Comparison of ENCODE assay signal across 10 cellular contexts in genomic region chr12:47825239-47825639, GRCh38. TPM values are rescaled to one million over a fixed set of nuclear protein-coding genes. Genes with fewer than 3 reads are reported as not detected.
A peak's percentile ranks its signal among the peaks of the same experiment; 100 is the strongest.
DNase-seq lines count a peak whose midpoint lies in the region; ATAC-seq, FAIRE-seq and TF ChIP-seq lines count a peak whose summit lies in the region.
"Had no signal": no experiment of that assay in that cellular context is flagged by ENCODE, and none has a peak within 500 bp of the region (broad histone marks: within the 10 kb centered on the region; RNA-seq: fewer than 3 reads in every experiment).

No MANE protein-coding gene starts in this region.

- peak overlapping the region; percentile 42 for H2AFZ ChIP-seq in keratinocyte (ENCODE audit: control insufficient read depth, low read length)

- H3K27ac Mint-ChIP-seq in activated naive CD4-positive, alpha-beta T cell treated with anti-CD3 and anti-CD28 coated beads, Interleukin-2, amount 50 U/mL, for 72 hours = peak overlapping the region; percentile 87 to 91

- H3K36me3 ChIP-seq in keratinocyte (ENCODE audit: control insufficient read depth in 2 of 2, extremely low read depth in 1 of 2, insufficient read depth in 2 of 2, low read length in 2 of 2) (no peaks in the 10 kb centered on the region), stomach smooth muscle (ENCODE audit: control insufficient read depth in 2 of 2, insufficient read depth in 2 of 2, low read length in 2 of 2) (no peaks in the 10 kb centered on the region)

- H3K9ac ChIP-seq in keratinocyte (ENCODE audit: control insufficient read depth, extremely low read depth, insufficient read depth, low read length) (no peak overlapping the region), stomach smooth muscle (ENCODE audit: low read length in 2 of 2) (peak overlapping the region; percentile 30 to 47)

- ATAC-seq in activated naive CD4-positive, alpha-beta T cell treated with anti-CD3 and anti-CD28 coated beads, Interleukin-2, amount 50 U/mL, for 72 hours = no peak
- no peak for ATAC-seq in HG02840 (IDR thresholded peaks at IDR 0.05; ENCODE audit: low FRiP score, unreplicated experiment)
- ATAC-seq in GM21367 (IDR thresholded peaks at IDR 0.05; ENCODE audit: unreplicated experiment) = no peak
- ATAC-seq in HG03457 (IDR thresholded peaks at IDR 0.05; ENCODE audit: unreplicated experiment) = no peak

- FAIRE-seq in keratinocyte (lab: Jason Lieb, UNC) = no peak
- FAIRE-seq: G401.6 had no signal

- no peak for TF ChIP-seq CTCF in keratinocyte (optimal IDR thresholded peaks at IDR 0.05 in 1 of 3, IDR thresholded peaks at IDR 0.05 in 1 of 3, conservative IDR thresholded peaks at IDR 0.05 in 1 of 3; ENCODE audit: extremely low read depth in 1 of 3, insufficient read depth in 2 of 3, low read length in 3 of 3)

- peak overlapping the region; percentile 50 for H3K4me2 ChIP-seq in keratinocyte (ENCODE audit: control insufficient read depth, extremely low read depth, insufficient read depth, low read depth, low read length)

- H3K27me3 ChIP-seq in keratinocyte (ENCODE audit: control insufficient read depth, extremely low read depth, insufficient read depth, low read length) (no peaks in the 10 kb centered on the region), stomach smooth muscle (ENCODE audit: control insufficient read depth in 1 of 2, insufficient read depth in 2 of 2, low read length in 2 of 2) (no peaks in the 10 kb centered on the region)

- H4K20me1 ChIP-seq in keratinocyte (ENCODE audit: control insufficient read depth, extremely low read depth, insufficient read depth, low read length) = no peaks in the 10 kb centered on the region

- H3K9me3 Mint-ChIP-seq in activated naive CD4-positive, alpha-beta T cell treated with anti-CD3 and anti-CD28 coated beads, Interleukin-2, amount 50 U/mL, for 72 hours = no peaks in the 10 kb centered on the region

- peaks cover 2 to 14% of the 10 kb centered on the region in 2 donors for H3K36me3 Mint-ChIP-seq in activated naive CD4-positive, alpha-beta T cell treated with anti-CD3 and anti-CD28 coated beads, Interleukin-2, amount 50 U/mL, for 72 hours

- H3K27ac ChIP-seq in keratinocyte (ENCODE audit: control insufficient read depth, insufficient read depth, low read length) (peak overlapping the region; percentile 44), stomach smooth muscle (ENCODE audit: low read length) (peak overlapping the region; percentile 98)

- peak; percentile 92 for TF ChIP-seq EP300 in Ishikawa (IDR thresholded peaks at IDR 0.05; ENCODE audit: borderline replicate concordance)

- dilution Hi-C loops in keratinocyte (cut with MboI; ENCODE audit: extremely low pct_ligation_motif_present, low sequenced_read_pairs) = no loop called here

- 0 out of 2 replicates have a peak, but pooled peaks have one; percentile 15 for TF ChIP-seq RAD21 in Ishikawa (IDR thresholded peaks at IDR 0.05; ENCODE audit: low read depth)

- H3K4me1 ChIP-seq in keratinocyte (ENCODE audit: control insufficient read depth, extremely low read depth, insufficient read depth, low read length) = peaks cover 61% of the 10 kb centered on the region
- H3K4me1 ChIP-seq in stomach smooth muscle (ENCODE audit: control insufficient read depth, insufficient read depth, low read length) = peaks cover 73% of the 10 kb centered on the region

- no peaks in the 10 kb centered on the region for H3K9me3 ChIP-seq in keratinocyte (ENCODE audit: control insufficient read depth, low read depth, low read length)
- no peaks in the 10 kb centered on the region for H3K9me3 ChIP-seq in stomach smooth muscle (ENCODE audit: control insufficient read depth in 2 of 2, low read length in 2 of 2)

- H3K79me2 ChIP-seq in keratinocyte (ENCODE audit: control insufficient read depth, insufficient read depth, low read length) = peaks cover 7% of the 10 kb centered on the region

- no peak for DNase-seq in activated naive CD4-positive, alpha-beta T cell treated with anti-CD3 and anti-CD28 coated beads, Interleukin-2, amount 50 U/mL, for 72 hours (ENCODE audit: low spot score in 2 of 2)
- DNase-seq in keratinocyte (ENCODE audit: low read depth, low spot score) = no peak
- DNase-seq: activated T-cell treated with anti-CD3 and anti-CD28 coated beads, Interleukin-2, amount 50 U/mL, for 1 hour; NCI-H146 had no signal

- H3K4me3 ChIP-seq in keratinocyte (ENCODE audit: control insufficient read depth in 2 of 3, extremely low read depth in 1 of 3, insufficient read depth in 2 of 3, low read depth in 1 of 3, low read length in 3 of 3) (no peak overlapping the region), stomach smooth muscle (ENCODE audit: low read length in 2 of 2) (peak overlapping the region in 1 of 2 donors; percentile 52)

- H3K9me1 ChIP-seq in keratinocyte (ENCODE audit: control insufficient read depth, extremely low read depth, insufficient read depth, low read length) = peaks cover 3% of the 10 kb centered on the region

TF ChIP-seq in Ishikawa, 13 proteins besides CTCF, POLR2A, EP300 and RAD21:
- no peak for TF ChIP-seq USF1 (IDR thresholded peaks at IDR 0.05)
- TF ChIP-seq CREB1 (IDR thresholded peaks at IDR 0.05; ENCODE audit: low read depth) = no peak
- no peak; the same call in 1 of the 2 replicates for TF ChIP-seq YY1 (IDR thresholded peaks at IDR 0.05; ENCODE audit: low read depth)
- TF ChIP-seq TEAD4 (IDR thresholded peaks at IDR 0.05) = peak; percentile 97
- 0 out of 2 replicates have a peak, but pooled peaks have one; percentile 28 for TF ChIP-seq TAF1 (IDR thresholded peaks at IDR 0.05; ENCODE audit: low read depth)
- peak; percentile 74 for TF ChIP-seq MAX (IDR thresholded peaks at IDR 0.05)
- TF ChIP-seq ZBTB7A (IDR thresholded peaks at IDR 0.05; ENCODE audit: low read depth) = peak; percentile 53; the same call in 1 of the 2 replicates
- TF ChIP-seq FOXM1 (IDR thresholded peaks at IDR 0.05; ENCODE audit: borderline replicate concordance, low read depth) = peak; percentile 59
- TF ChIP-seq NFIC (IDR thresholded peaks at IDR 0.05) = peak; percentile 91
- TF ChIP-seq REST (IDR thresholded peaks at IDR 0.05; ENCODE audit: low read depth) = no peak
- TF ChIP-seq EGR1 (IDR thresholded peaks at IDR 0.05) = no peak
- peak; percentile 87 for TF ChIP-seq TCF12 (IDR thresholded peaks at IDR 0.05; ENCODE audit: low read depth)

RNA-seq across cellular contexts. Expression of gene HDAC7, which starts 5.5 kb away (rescaled TPM):
- 100 to 1,000 TPM; 285 to 334 TPM for total RNA-seq in activated naive CD4-positive, alpha-beta T cell treated with anti-CD3 and anti-CD28 coated beads, Interleukin-2, amount 50 U/mL, for 72 hours
- 15.8 to 32.4 TPM (median 17.0 TPM) in 3 replicates for polyA plus RNA-seq in keratinocyte
- 27.9 TPM for polyA plus RNA-seq in keratinocyte (2011; ENCODE audit: low read depth)
- 13.0 and 21.8 TPM in 2 replicates for polyA plus RNA-seq in keratinocyte (2011; cell fraction: cytosol; rRNA removed)
- polyA plus RNA-seq in keratinocyte (2011; cell fraction: nucleus; rRNA removed) = 67.6 and 79.0 TPM in 2 replicates
- 24.3 and 37.1 TPM in 2 replicates for polyA plus RNA-seq in keratinocyte (2012; ENCODE audit: low replicate concordance)
- polyA minus RNA-seq in keratinocyte = 13.7 to 55.7 TPM (median 18.8 TPM) in 3 replicates
- polyA minus RNA-seq in keratinocyte (2011; cell fraction: cytosol; rRNA and poly(A)+ RNA removed) = 32.6 TPM
- 23.3 and 24.6 TPM in 2 replicates for polyA minus RNA-seq in keratinocyte (2011; cell fraction: nucleus; rRNA and poly(A)+ RNA removed)

RNA-seq across cellular contexts. Expression of gene SLC48A1, which starts 52.2 kb away (rescaled TPM):
- 1 to 10 TPM; 5.2 to 7.4 TPM for total RNA-seq in activated naive CD4-positive, alpha-beta T cell treated with anti-CD3 and anti-CD28 coated beads, Interleukin-2, amount 50 U/mL, for 72 hours
- polyA plus RNA-seq in keratinocyte = 7.8 to 15.3 TPM (median 8.1 TPM) in 3 replicates
- polyA plus RNA-seq in keratinocyte (2011; ENCODE audit: low read depth) = 1.5 TPM
- 10.8 and 12.2 TPM in 2 replicates for polyA plus RNA-seq in keratinocyte (2011; cell fraction: cytosol; rRNA removed)
- 14.4 and 18.3 TPM in 2 replicates for polyA plus RNA-seq in keratinocyte (2011; cell fraction: nucleus; rRNA removed)
- polyA plus RNA-seq in keratinocyte (2012; ENCODE audit: low replicate concordance) = 11.7 and 13.6 TPM in 2 replicates
- polyA minus RNA-seq in keratinocyte = 12.8 to 29.3 TPM (median 16.5 TPM) in 3 replicates
- polyA minus RNA-seq in keratinocyte (2011; cell fraction: cytosol; rRNA and poly(A)+ RNA removed) = 16.5 TPM
- polyA minus RNA-seq in keratinocyte (2011; cell fraction: nucleus; rRNA and poly(A)+ RNA removed) = 5.4 and 5.8 TPM in 2 replicates
